ENCODE assay signal across 9 cellular contexts in the genomic region with DNA sequence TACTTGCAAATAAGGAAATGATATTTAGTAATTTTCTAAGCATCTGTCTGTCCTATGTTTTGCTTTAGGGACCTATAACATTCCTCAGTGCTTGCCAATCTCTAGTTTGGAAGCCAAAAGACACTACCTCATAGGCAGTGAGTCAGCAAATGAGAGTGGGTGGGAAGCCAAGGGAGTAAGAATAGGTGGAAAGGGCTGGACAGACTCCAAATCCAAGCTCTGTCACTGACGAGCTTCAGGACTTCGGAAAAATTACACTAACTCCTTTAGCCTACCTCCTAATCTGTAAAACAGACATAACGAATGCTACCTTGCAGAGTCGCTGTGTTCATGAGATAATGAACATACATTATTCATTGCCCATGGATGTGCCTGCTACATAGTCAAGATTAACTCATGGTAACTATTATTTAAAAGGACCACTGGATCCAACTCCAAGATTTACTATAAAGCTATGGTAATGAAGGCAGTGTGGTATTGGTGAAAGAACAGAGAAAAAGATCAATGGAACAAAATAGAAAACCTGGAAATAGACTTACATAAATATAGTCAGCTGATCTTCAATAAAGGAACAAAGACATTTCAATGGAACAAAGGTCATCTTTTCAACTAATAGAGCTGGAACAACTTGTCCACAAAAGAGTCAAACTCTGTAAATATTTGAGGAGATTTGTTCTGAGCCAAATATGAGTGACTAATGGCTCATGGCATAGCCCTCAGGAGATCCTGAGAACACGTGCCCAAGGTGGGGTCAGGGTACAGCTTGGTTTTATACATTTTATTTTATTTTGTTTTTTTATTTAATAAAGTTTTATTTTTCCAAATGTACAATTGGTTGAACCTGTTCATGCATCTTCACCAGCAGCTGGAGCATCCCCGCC.
DNase-seq lines count a peak whose midpoint lies in the region; ATAC-seq and TF ChIP-seq lines count a peak whose summit lies in the region.
"Had no signal": no experiment of that assay in that cellular context is flagged by ENCODE, and none has a peak within 500 bp of the region (broad histone marks: within the 10 kb centered on the region; RNA-seq: fewer than 3 reads in every experiment).

No MANE protein-coding gene starts in this region.

- POLR2A ChIA-PET in A673 (lab: Charles Lee; ENCODE audit: low non-redundant PET) = no interaction called here

- H3K36me3 ChIP-seq in A673 (ENCODE audit: insufficient read depth, low read length, poor library complexity, severe bottlenecking) = no peaks in the 10 kb centered on the region
- no peaks in the 10 kb centered on the region for H3K36me3 ChIP-seq in mesodermal cell (ENCODE audit: control insufficient read depth, insufficient read depth, low read length)

- H3K4me1 ChIP-seq in A673 (ENCODE audit: insufficient read depth, low read length, poor library complexity, severe bottlenecking) (peaks cover 26% of the 10 kb centered on the region), mesodermal cell (ENCODE audit: control insufficient read depth, insufficient read depth, low read length, poor library complexity, severe bottlenecking) (peaks cover 37% of the 10 kb centered on the region)

- intact Hi-C loops in A673 (cut with micrococcal nuclease; ENCODE audit: unreplicated experiment) = no loop called here

- H3K9me3 ChIP-seq in A673 (ENCODE audit: low read depth, low read length, poor library complexity, severe bottlenecking) = no peaks in the 10 kb centered on the region
- no peaks in the 10 kb centered on the region for H3K9me3 ChIP-seq in mesodermal cell (ENCODE audit: control insufficient read depth, low read length)

- no peak for ATAC-seq in HG03342 (IDR thresholded peaks at IDR 0.05; ENCODE audit: unreplicated experiment)

- DNase-seq in A673 (ENCODE audit: low spot score) (peak; percentile 82), NCI-H146 (lab: John Stamatoyannopoulos, UW) (peak; percentile 50), NCI-H128 (lab: John Stamatoyannopoulos, UW; ENCODE audit: unreplicated experiment) (no peak), D341Med (ENCODE audit: low spot score) (no peak)
- no peak for DNase-seq in stimulated activated CD4-positive, alpha-beta T cell treated with anti-CD3 and anti-CD28 coated beads, Interleukin-4, amount 100 ng/mL, for 4 hours
- DNase-seq: activated B cell treated with CpG ODN at 0.5 μM for 24 hours had no signal

- no peaks in the 10 kb centered on the region for H3K27me3 ChIP-seq in A673 (replicated peaks; ENCODE audit: insufficient read depth, low read depth, low read length, poor library complexity)

- BruUV-seq in A673 (replicated peaks; lab: Mats Ljungman, UMichigan) = no TSS peak

- no peak overlapping the region for H3K4me3 ChIP-seq in A673 (ENCODE audit: low read depth, low read length, poor library complexity, severe bottlenecking)
- H3K4me3 ChIP-seq in mesodermal cell (ENCODE audit: extremely low read depth, insufficient read depth, low read length, poor library complexity, severe bottlenecking) = no peak overlapping the region

- 90% methylated on average over 2 of the region's 6 CpGs; no CpG with 5 or more reads in 1 of the 2 experiments for WGBS in mesodermal cell (ENCODE audit: insufficient coverage in 2 of 2), 2 experiments

- no peak for TF ChIP-seq CTCF in A673 (conservative IDR thresholded peaks at IDR 0.05; ENCODE audit: low read depth, low read length)

- H3K27ac ChIP-seq in A673 (ENCODE audit: low read depth, low read length, poor library complexity, severe bottlenecking) = peak overlapping the region; percentile 68
- peak overlapping the region; percentile 60 for H3K27ac ChIP-seq in cingulate gyrus (ENCODE audit: low read depth, low read length)
- peak overlapping the region; percentile 81 for H3K27ac ChIP-seq in mesodermal cell (ENCODE audit: low read depth, low read length, severe bottlenecking)

- CTCF ChIA-PET in A673 (lab: Charles Lee) = interaction anchor here (0.6 kb wide), 1 partner anchor 65 kb away, joined by 3 read pairs; a partner anchor contains a TSS

Comparison
In these comparisons a context has a peak if more than half of its experiments do, and no peak if none do; other contexts are left out.
1. DNase-seq: peak in A673 (single experiment) and NCI-H146 (single experiment); none in stimulated activated CD4-positive, alpha-beta T cell treated with anti-CD3 and anti-CD28 coated beads, Interleukin-4, amount 100 ng/mL, for 4 hours (0 of 2), NCI-H128 (single experiment) and D341Med (single experiment).
2. Peak in every context shown above with its lines, with median percentiles within 50 percentile points of each other: H3K27ac ChIP-seq.